In genomic region chr16:2001456-2002355, GRCh38 we compare ENCODE assay signal across 16 cellular contexts. TPM values are rescaled to one million over a fixed set of nuclear protein-coding genes. Genes with fewer than 3 reads are reported as not detected.
DNase-seq lines count a peak whose midpoint lies in the region; ATAC-seq, FAIRE-seq and TF ChIP-seq lines count a peak whose summit lies in the region.
"Had no signal": no experiment of that assay in that cellular context is flagged by ENCODE, and none has a peak within 500 bp of the region (broad histone marks: within the 10 kb centered on the region; RNA-seq: fewer than 3 reads in every experiment).

No MANE protein-coding gene starts in this region.

- H3K4ac ChIP-seq in neuronal stem cell (ENCODE audit: low read length): no peak overlapping the region

- peak overlapping the region; percentile 43 for H3K23ac ChIP-seq in neuronal stem cell (ENCODE audit: low read depth, low read length, poor library complexity)

- H3K27me3 ChIP-seq in heart right ventricle (no peaks in the 10 kb centered on the region), K562 (ENCODE audit: control insufficient read depth in 2 of 2, insufficient read depth in 2 of 2, low read length in 2 of 2) (no peaks in the 10 kb centered on the region), neuronal stem cell (ENCODE audit: control insufficient read depth in 3 of 3, insufficient read depth in 3 of 3, low read depth in 1 of 3, low read length in 3 of 3) (no peaks in the 10 kb centered on the region), vagina (no peaks in the 10 kb centered on the region)

- intact Hi-C loops in left ventricle myocardium superior (cut with micrococcal nuclease) (no loop called here), heart right ventricle (cut with DNase I) (loop anchor here in 2 of 10 donors (5.0 to 10.0 kb wide), 2 partner anchors 141 to 143 kb away; partner anchors contain the start of gene RAB26 (in 1 of the 2)), K562 (cut with micrococcal nuclease) (no loop called here), vagina (cut with DNase I) (no loop called here)

- H4K8ac ChIP-seq in neuronal stem cell (ENCODE audit: low read depth, low read length): peak overlapping the region; percentile 92

- H3K9ac ChIP-seq in K562 (ENCODE audit: insufficient read depth in 1 of 2, low read depth in 2 of 2, low read length in 2 of 2) (peak overlapping the region in 1 of 2 experiments; percentile 43; a peak in 1 of 4 replicates), neuronal stem cell (ENCODE audit: low read depth, low read length, poor library complexity) (peak overlapping the region; percentile 24)

- no peak for TF ChIP-seq EP300 in K562 (IDR thresholded peaks at IDR 0.05; ENCODE audit: low read length)

- no peak for ATAC-seq in left ventricle myocardium superior
- ATAC-seq in heart right ventricle: no peak
- ATAC-seq in K562: no peak
- no peak for ATAC-seq in GM21423 (IDR thresholded peaks at IDR 0.05; ENCODE audit: unreplicated experiment)

- DNase-seq in left ventricle myocardium superior (peak; percentile 24), heart right ventricle (no peak), K562 (ENCODE audit: extremely low read depth in 1 of 4, low spot score in 3 of 4) (no peak), neuronal stem cell (ENCODE audit: low spot score) (no peak), vagina (ENCODE audit: extremely low spot score in 2 of 2) (no peak), islet precursor cell (no peak)
- DNase-seq: C1 segment of cervical spinal cord, Calu3, DMS 273 treated with DMSO at 0.1 percent for 48 hours, GOT3 had no signal

- no peak overlapping the region for H2BK120ac ChIP-seq in neuronal stem cell (ENCODE audit: low read depth, low read length)

- in situ Hi-C loops in K562 (cut with MboI): no loop called here

- WGBS in heart right ventricle, 2 donors: 95% methylated on average over 53 of the region's 53 CpGs
- 97% methylated on average over 40 of the region's 53 CpGs for WGBS in K562 (ENCODE audit: insufficient coverage, low coverage, missing lambda C conversion rate)
- WGBS in neuronal stem cell (ENCODE audit: extremely low coverage in 2 of 2, insufficient read length in 2 of 2, insufficient replicate concordance in 1 of 2), 2 donors: no CpG with 5 or more reads among the region's 53 CpGs

- H2BK12ac ChIP-seq in neuronal stem cell (ENCODE audit: low read length): no peak overlapping the region

- peaks cover 45% of the 10 kb centered on the region for H3K79me2 ChIP-seq in K562 (ENCODE audit: control insufficient read depth, insufficient read depth, low read length)

- H2BK5ac ChIP-seq in neuronal stem cell (ENCODE audit: low read length): no peak overlapping the region

- TF ChIP-seq RAD21 in K562 (CRISPR knock-in tag; conservative IDR thresholded peaks at IDR 0.05 in 1 of 2, IDR thresholded peaks at IDR 0.05 in 1 of 2): no peak

- peaks cover 16 to 74% (median 62%) of the 10 kb centered on the region in 9 donors for H3K36me3 ChIP-seq in heart right ventricle
- peaks cover 95% of the 10 kb centered on the region for H3K36me3 ChIP-seq in K562 (ENCODE audit: control insufficient read depth, insufficient read depth, low read length)
- peaks cover 41 to 72% of the 10 kb centered on the region in 2 donors for H3K36me3 ChIP-seq in neuronal stem cell (replicated peaks in 1 of 2; ENCODE audit: control insufficient read depth in 2 of 2, insufficient read depth in 2 of 2, low read length in 2 of 2)
- peaks cover 0 to 56% of the 10 kb centered on the region in 2 donors for H3K36me3 ChIP-seq in vagina

- no peak for TF ChIP-seq POLR2A in K562 (conservative IDR thresholded peaks at IDR 0.05)
- no peak for TF ChIP-seq POLR2A in vagina (IDR thresholded peaks at IDR 0.05)

- no peak overlapping the region for H3K4me3 ChIP-seq in heart right ventricle
- H3K4me3 ChIP-seq in K562: no peak overlapping the region
- H3K4me3 ChIP-seq in neuronal stem cell (ENCODE audit: low read length in 2 of 2): peak overlapping the region in 1 of 2 donors; percentile 59
- no peak overlapping the region for H3K4me3 ChIP-seq in vagina
- H3K4me3 ChIP-seq: HAP-1 had no signal

- H3K27ac ChIP-seq in heart right ventricle (no peak overlapping the region), K562 (ENCODE audit: extremely low read depth, low read depth, low read length) (no peak overlapping the region), neuronal stem cell (replicated peaks; ENCODE audit: low read length) (no peak overlapping the region), vagina (no peak overlapping the region)

- BruUV-seq in K562 (replicated peaks; lab: Mats Ljungman, UMichigan): no TSS peak

- H3K79me1 ChIP-seq in neuronal stem cell (ENCODE audit: low read depth, low read length): peaks cover 34% of the 10 kb centered on the region

- H3K9me1 ChIP-seq in K562 (ENCODE audit: control insufficient read depth, insufficient read depth, low read length): peaks cover 9% of the 10 kb centered on the region

- peaks cover 23% of the 10 kb centered on the region for H4K20me1 ChIP-seq in K562 (replicated peaks; ENCODE audit: control insufficient read depth, insufficient read depth, low read length)

- no peak overlapping the region for H3K4me2 ChIP-seq in K562 (ENCODE audit: insufficient read depth, low read length)
- no peak overlapping the region for H3K4me2 ChIP-seq in neuronal stem cell (ENCODE audit: insufficient read depth, low read length, poor library complexity, severe bottlenecking)

- CTCF ChIA-PET in K562 (lab: Yijun Ruan, JAX; ENCODE audit: low intra/inter-chr PET ratio): no interaction called here

- no peak overlapping the region for H3K18ac ChIP-seq in neuronal stem cell (ENCODE audit: low read length)

- no peak overlapping the region for H2AK5ac ChIP-seq in neuronal stem cell (ENCODE audit: low read depth, low read length)

- no peak overlapping the region for H4K91ac ChIP-seq in neuronal stem cell (ENCODE audit: low read depth, low read length, poor library complexity)

- H3K4me1 ChIP-seq in heart right ventricle (peaks cover 14 to 40% (median 25%) of the 10 kb centered on the region in 9 donors), K562 (replicated peaks in 1 of 2; ENCODE audit: control insufficient read depth in 2 of 2, insufficient read depth in 2 of 2, low read length in 2 of 2) (peaks cover 7 to 80% of the 10 kb centered on the region in 2 experiments), neuronal stem cell (ENCODE audit: control insufficient read depth in 2 of 2, insufficient read depth in 1 of 2, low read depth in 1 of 2, low read length in 2 of 2) (peaks cover 11 to 13% of the 10 kb centered on the region in 2 donors), vagina (peaks cover 34% of the 10 kb centered on the region)

- no peaks in the 10 kb centered on the region for H3K9me3 ChIP-seq in heart right ventricle
- no peaks in the 10 kb centered on the region for H3K9me3 ChIP-seq in K562 (replicated peaks; ENCODE audit: control insufficient read depth, insufficient read depth, low read depth, low read length)
- no peaks in the 10 kb centered on the region for H3K9me3 ChIP-seq in neuronal stem cell (replicated peaks in 1 of 2; ENCODE audit: control insufficient read depth in 2 of 2, insufficient read depth in 1 of 2, low read depth in 1 of 2, low read length in 2 of 2)
- H3K9me3 ChIP-seq in vagina: no peaks in the 10 kb centered on the region
- H3K9me3 ChIP-seq: HAP-1 had no signal

- no peak overlapping the region for H3K14ac ChIP-seq in neuronal stem cell (ENCODE audit: low read length)

- H2AFZ ChIP-seq in K562 (ENCODE audit: low read depth, low read length) (no peak overlapping the region), neuronal stem cell (ENCODE audit: low read length) (no peak overlapping the region)

- TF ChIP-seq CTCF in heart right ventricle (IDR thresholded peaks at IDR 0.05) (no peak), K562 (IDR thresholded peaks at IDR 0.05 in 2 of 3, conservative IDR thresholded peaks at IDR 0.05 in 1 of 3; ENCODE audit: insufficient read depth in 2 of 3, low read depth in 1 of 3, low read length in 3 of 3) (no peak), vagina (IDR thresholded peaks at IDR 0.05) (no peak)

- no peak for FAIRE-seq in K562 (lab: Jason Lieb, UNC)
- FAIRE-seq: A204.1, GM12891 had no signal

- POLR2A ChIA-PET in K562 (lab: Yijun Ruan, JAX): interaction anchor here (0.7 kb wide), 1 partner anchor 154 kb away, joined by 4 read pairs; the partner anchor contains the start of gene TRAF7

- no peak overlapping the region for H2BK15ac ChIP-seq in neuronal stem cell (ENCODE audit: low read length)

RNA-seq across cellular contexts. Expression of gene ZNF598, which starts 7.9 kb away (rescaled TPM):
- total RNA-seq in left ventricle myocardium superior: 16.0 TPM
- total RNA-seq in heart right ventricle: 10 to 100 TPM in 9 of 10 donors, 1 to 10 TPM in 1; 9.5 to 24.7 (median 14.2) TPM
- 10 to 100 TPM; 12.6 to 25.3 TPM for polyA plus RNA-seq in heart right ventricle
- 32.9 and 115 TPM in 2 replicates for total RNA-seq in K562 (2011; cell fraction: chromatin; rRNA removed; ENCODE audit: low replicate concordance)
- 90.6 and 99.4 TPM in 2 replicates for total RNA-seq in K562 (2011; cell fraction: nucleolus; rRNA removed)
- 37.9 and 42.6 TPM in 2 replicates for total RNA-seq in K562 (2011; cell fraction: nucleoplasm; rRNA removed)
- total RNA-seq in K562 (2014; rRNA removed): 39.7 and 50.2 TPM in 2 replicates
- 9.7 and 11.1 TPM in 2 replicates for total RNA-seq in K562 (2014; rRNA removed; fragmentation: Illumina TruSeq; extraction: Trizol)
- total RNA-seq in K562 (2015; rRNA removed; fragmentation: Illumina TruSeq; extraction: Trizol): 29.6 and 33.6 TPM in 2 replicates
- 114 and 115 TPM in 2 replicates for total RNA-seq in K562 (2021)
- polyA plus RNA-seq in K562 (2011; rRNA removed): 17.1 and 28.0 TPM in 2 replicates
- 35.0 and 75.6 TPM in 2 replicates for polyA plus RNA-seq in K562 (2011; cell fraction: cytosol; rRNA removed)
- polyA plus RNA-seq in K562 (2011; cell fraction: nucleus; rRNA removed): 103 and 165 TPM in 2 replicates
- 40.3 and 76.1 TPM in 2 replicates for polyA plus RNA-seq in K562 (2012)
- 30.3 and 61.9 TPM in 2 replicates for polyA plus RNA-seq in K562 (2014; fragmentation: Illumina TruSeq; extraction: Trizol)
- polyA plus RNA-seq in K562 (2014; fragmentation: Nextera tagmentation; extraction: Ambion mirVana): under 1 TPM; 0.11 to 0.39 TPM
- 77.4 and 97.5 TPM in 2 replicates for polyA plus RNA-seq in K562 (2014; rRNA removed)
- 6.6 and 10.0 TPM in 2 replicates for polyA minus RNA-seq in K562 (2011; rRNA and poly(A)+ RNA removed)
- 41.5 and 59.8 TPM in 2 replicates for polyA minus RNA-seq in K562 (2011; cell fraction: cytosol; rRNA and poly(A)+ RNA removed)
- polyA minus RNA-seq in K562 (2011; cell fraction: nucleus; rRNA and poly(A)+ RNA removed): 23.7 and 27.3 TPM in 2 replicates
- 21.3 TPM for polyA plus RNA-seq in neuronal stem cell (2013, experiment 1 of 2)
- polyA plus RNA-seq in neuronal stem cell (2013, experiment 2 of 2): 20.9 TPM
- 51.8 TPM for total RNA-seq in vagina

RNA-seq across cellular contexts. Expression of gene SYNGR3, which starts 11.9 kb away (rescaled TPM):
- total RNA-seq in left ventricle myocardium superior: 1.0 TPM
- under 1 TPM in 8 of 10 donors, not detected in 2; 0.15 to 0.62 (median 0.28) TPM for total RNA-seq in heart right ventricle
- 1 to 10 TPM in 1 of 2 donors, under 1 TPM in 1; 0.51 to 2.5 TPM for polyA plus RNA-seq in heart right ventricle
- 9.9 and 36.5 TPM in 2 replicates for total RNA-seq in K562 (2011; cell fraction: chromatin; rRNA removed; ENCODE audit: low replicate concordance)
- total RNA-seq in K562 (2011; cell fraction: nucleolus; rRNA removed): 44.1 and 46.0 TPM in 2 replicates
- 27.9 and 32.7 TPM in 2 replicates for total RNA-seq in K562 (2011; cell fraction: nucleoplasm; rRNA removed)
- total RNA-seq in K562 (2014; rRNA removed): 69.2 and 110 TPM in 2 replicates
- 17.8 and 20.7 TPM in 2 replicates for total RNA-seq in K562 (2014; rRNA removed; fragmentation: Illumina TruSeq; extraction: Trizol)
- 24.4 and 28.6 TPM in 2 replicates for total RNA-seq in K562 (2015; rRNA removed; fragmentation: Illumina TruSeq; extraction: Trizol)
- total RNA-seq in K562 (2021): 61.9 and 68.8 TPM in 2 replicates
- polyA plus RNA-seq in K562 (2011; rRNA removed): 36.3 and 38.3 TPM in 2 replicates
- polyA plus RNA-seq in K562 (2011; cell fraction: cytosol; rRNA removed): 65.6 and 158 TPM in 2 replicates
- polyA plus RNA-seq in K562 (2011; cell fraction: nucleus; rRNA removed): 37.4 and 52.6 TPM in 2 replicates
- 49.8 and 53.8 TPM in 2 replicates for polyA plus RNA-seq in K562 (2012)
- 41.5 and 44.1 TPM in 2 replicates for polyA plus RNA-seq in K562 (2014; fragmentation: Illumina TruSeq; extraction: Trizol)
- 1 to 10 TPM; 3.7 to 4.4 TPM for polyA plus RNA-seq in K562 (2014; fragmentation: Nextera tagmentation; extraction: Ambion mirVana)
- 47.7 and 69.1 TPM in 2 replicates for polyA plus RNA-seq in K562 (2014; rRNA removed)
- 14.7 and 22.4 TPM in 2 replicates for polyA minus RNA-seq in K562 (2011; rRNA and poly(A)+ RNA removed)
- 42.2 and 50.7 TPM in 2 replicates for polyA minus RNA-seq in K562 (2011; cell fraction: cytosol; rRNA and poly(A)+ RNA removed)
- polyA minus RNA-seq in K562 (2011; cell fraction: nucleus; rRNA and poly(A)+ RNA removed): 16.2 and 16.4 TPM in 2 replicates
- 17.3 TPM for polyA plus RNA-seq in neuronal stem cell (2013, experiment 1 of 2)
- 17.9 TPM for polyA plus RNA-seq in neuronal stem cell (2013, experiment 2 of 2)
- 8.3 TPM for total RNA-seq in vagina

RNA-seq across cellular contexts. Expression of gene GFER, which starts 17.7 kb away (rescaled TPM):
- total RNA-seq in left ventricle myocardium superior (32.2 TPM), heart right ventricle (10 to 100 TPM; 14.7 to 30.2 (median 24.5) TPM), K562 (2014; rRNA removed) (46.2 and 67.8 TPM in 2 replicates), K562 (2014; rRNA removed; fragmentation: Illumina TruSeq; extraction: Trizol) (10.1 and 15.6 TPM in 2 replicates), K562 (2015; rRNA removed; fragmentation: Illumina TruSeq; extraction: Trizol) (22.9 and 26.3 TPM in 2 replicates), K562 (2021) (53.7 and 54.7 TPM in 2 replicates), vagina (11.5 TPM)
- polyA plus RNA-seq in heart right ventricle (10 to 100 TPM; 37.5 to 65.6 TPM), K562 (2011; rRNA removed) (16.5 and 28.7 TPM in 2 replicates), K562 (2014; fragmentation: Illumina TruSeq; extraction: Trizol) (19.8 and 24.3 TPM in 2 replicates), K562 (2014; fragmentation: Nextera tagmentation; extraction: Ambion mirVana) (1 to 10 TPM; 4.3 to 5.1 TPM), K562 (2014; rRNA removed) (45.4 and 46.8 TPM in 2 replicates)
- 9.2 and 25.2 TPM in 2 replicates for total RNA-seq in K562 (2011; cell fraction: chromatin; rRNA removed; ENCODE audit: low replicate concordance)
- 28.7 TPM in 2 replicates for total RNA-seq in K562 (2011; cell fraction: nucleolus; rRNA removed)
- total RNA-seq in K562 (2011; cell fraction: nucleoplasm; rRNA removed): 18.7 and 18.8 TPM in 2 replicates
- polyA plus RNA-seq in K562 (2011; cell fraction: cytosol; rRNA removed): 18.4 and 31.1 TPM in 2 replicates
- polyA plus RNA-seq in K562 (2011; cell fraction: nucleus; rRNA removed): 30.1 and 38.7 TPM in 2 replicates
- 34.0 and 53.1 TPM in 2 replicates for polyA plus RNA-seq in K562 (2012)
- 3.4 and 4.4 TPM in 2 replicates for polyA minus RNA-seq in K562 (2011; rRNA and poly(A)+ RNA removed)
- 16.9 and 22.0 TPM in 2 replicates for polyA minus RNA-seq in K562 (2011; cell fraction: cytosol; rRNA and poly(A)+ RNA removed)
- 14.0 and 16.9 TPM in 2 replicates for polyA minus RNA-seq in K562 (2011; cell fraction: nucleus; rRNA and poly(A)+ RNA removed)
- 32.3 TPM for polyA plus RNA-seq in neuronal stem cell (2013, experiment 1 of 2)
- polyA plus RNA-seq in neuronal stem cell (2013, experiment 2 of 2): 33.5 TPM

RNA-seq across cellular contexts. Expression of gene NPW, which starts 17.9 kb away (rescaled TPM):
- total RNA-seq in left ventricle myocardium superior (not detected), heart right ventricle (under 1 TPM in 1 of 10 donors, not detected in 9; 0.39 TPM), K562 (2014; rRNA removed) (2.6 and 4.2 TPM in 2 replicates), K562 (2014; rRNA removed; fragmentation: Illumina TruSeq; extraction: Trizol) (not detected in 2 replicates), K562 (2015; rRNA removed; fragmentation: Illumina TruSeq; extraction: Trizol) (0.14 and 0.23 TPM in 2 replicates), K562 (2021) (3.1 and 4.6 TPM in 2 replicates), vagina (not detected)
- polyA plus RNA-seq in heart right ventricle (under 1 TPM in 1 of 2 donors, not detected in 1; 0.54 TPM), K562 (2011; rRNA removed) (0.31 and 0.32 TPM in 2 replicates), K562 (2014; fragmentation: Illumina TruSeq; extraction: Trizol) (not detected in 2 replicates), K562 (2014; fragmentation: Nextera tagmentation; extraction: Ambion mirVana) (not detected), K562 (2014; rRNA removed) (0.85 and 4.0 TPM in 2 replicates)
- 1.9 TPM in 1 of 2 replicates, not detected in the other for total RNA-seq in K562 (2011; cell fraction: chromatin; rRNA removed; ENCODE audit: low replicate concordance)
- 7.1 and 10.2 TPM in 2 replicates for total RNA-seq in K562 (2011; cell fraction: nucleolus; rRNA removed)
- 1.8 and 2.1 TPM in 2 replicates for total RNA-seq in K562 (2011; cell fraction: nucleoplasm; rRNA removed)
- 0.90 and 6.1 TPM in 2 replicates for polyA plus RNA-seq in K562 (2011; cell fraction: cytosol; rRNA removed)
- polyA plus RNA-seq in K562 (2011; cell fraction: nucleus; rRNA removed): 0.66 and 1.5 TPM in 2 replicates
- 1.6 and 1.8 TPM in 2 replicates for polyA plus RNA-seq in K562 (2012)
- not detected in 2 replicates for polyA minus RNA-seq in K562 (2011; rRNA and poly(A)+ RNA removed)
- polyA minus RNA-seq in K562 (2011; cell fraction: cytosol; rRNA and poly(A)+ RNA removed): 1.4 and 2.0 TPM in 2 replicates
- 0.67 and 1.3 TPM in 2 replicates for polyA minus RNA-seq in K562 (2011; cell fraction: nucleus; rRNA and poly(A)+ RNA removed)
- 2.0 TPM for polyA plus RNA-seq in neuronal stem cell (2013, experiment 1 of 2)
- polyA plus RNA-seq in neuronal stem cell (2013, experiment 2 of 2): 1.7 TPM
- total RNA-seq: G401 had no signal

RNA-seq across cellular contexts. Expression of gene NOXO1, which starts 20.4 kb away (rescaled TPM):
- total RNA-seq in left ventricle myocardium superior (not detected), heart right ventricle (not detected), K562 (2014; rRNA removed) (not detected in 2 replicates), K562 (2014; rRNA removed; fragmentation: Illumina TruSeq; extraction: Trizol) (not detected in 2 replicates), K562 (2015; rRNA removed; fragmentation: Illumina TruSeq; extraction: Trizol) (not detected in 2 replicates), K562 (2021) (not detected in 2 replicates), vagina (1.2 TPM)
- polyA plus RNA-seq in heart right ventricle (under 1 TPM; 0.09 to 0.29 TPM), K562 (2011; rRNA removed) (not detected in 2 replicates), K562 (2014; fragmentation: Illumina TruSeq; extraction: Trizol) (not detected in 2 replicates), K562 (2014; fragmentation: Nextera tagmentation; extraction: Ambion mirVana) (not detected), K562 (2014; rRNA removed) (not detected in 2 replicates)
- total RNA-seq in K562 (2011; cell fraction: chromatin; rRNA removed; ENCODE audit: low replicate concordance): 0.67 TPM in 1 of 2 replicates, not detected in the other
- total RNA-seq in K562 (2011; cell fraction: nucleolus; rRNA removed): 0.66 TPM in 1 of 2 replicates, not detected in the other
- total RNA-seq in K562 (2011; cell fraction: nucleoplasm; rRNA removed): not detected in 2 replicates
- not detected in 2 replicates for polyA plus RNA-seq in K562 (2011; cell fraction: cytosol; rRNA removed)
- 0.62 and 0.75 TPM in 2 replicates for polyA plus RNA-seq in K562 (2011; cell fraction: nucleus; rRNA removed)
- not detected in 2 replicates for polyA plus RNA-seq in K562 (2012)
- polyA minus RNA-seq in K562 (2011; rRNA and poly(A)+ RNA removed): not detected in 2 replicates
- not detected in 2 replicates for polyA minus RNA-seq in K562 (2011; cell fraction: cytosol; rRNA and poly(A)+ RNA removed)
- 0.33 TPM in 1 of 2 replicates, not detected in the other for polyA minus RNA-seq in K562 (2011; cell fraction: nucleus; rRNA and poly(A)+ RNA removed)
- 0.14 TPM for polyA plus RNA-seq in neuronal stem cell (2013, experiment 1 of 2)
- 0.08 TPM for polyA plus RNA-seq in neuronal stem cell (2013, experiment 2 of 2)
- total RNA-seq: Daoy, G401 had no signal
